In genomic region chr13:45718992-45719391, GRCh38 we compare ENCODE assay signal across 24 cellular contexts. TPM values are rescaled to one million over a fixed set of nuclear protein-coding genes. Genes with fewer than 3 reads are reported as not detected.
DNase-seq lines count a peak whose midpoint lies in the region; ATAC-seq, FAIRE-seq and TF ChIP-seq lines count a peak whose summit lies in the region.
"Had no signal": no experiment of that assay in that cellular context is flagged by ENCODE, and none has a peak within 500 bp of the region (broad histone marks: within the 10 kb centered on the region; RNA-seq: fewer than 3 reads in every experiment).

No MANE protein-coding gene starts in this region.

- no peaks in the 10 kb centered on the region for H3K36me3 Mint-ChIP-seq in astrocyte (ENCODE audit: low read depth, unreplicated experiment)
- H3K36me3 Mint-ChIP-seq in neural progenitor cell, result no peaks in the 10 kb centered on the region
- no peaks in the 10 kb centered on the region for H3K36me3 Mint-ChIP-seq in activated CD8-positive, alpha-beta T cell treated with anti-CD3 and anti-CD28 coated beads for 36 hours (ENCODE audit: low read depth)
- no peaks in the 10 kb centered on the region for H3K36me3 Mint-ChIP-seq in activated naive CD8-positive, alpha-beta T cell treated with anti-CD3 and anti-CD28 coated beads for 36 hours
- H3K36me3 Mint-ChIP-seq: CD4-positive, alpha-beta memory T cell; T-cell had no signal

- H3K4me3 ChIP-seq in BLaER1 (no peak overlapping the region), astrocyte (ENCODE audit: insufficient read depth, low read depth, low read length) (no peak overlapping the region), fibroblast of pulmonary artery (replicated peaks; ENCODE audit: low read depth, low read length) (no peak overlapping the region), neural progenitor cell (no peak overlapping the region), small intestine (ENCODE audit: low read depth in 1 of 2, low read length in 2 of 2) (no peak overlapping the region)
- H3K4me3 ChIP-seq: heart left ventricle, thyroid gland had no signal

- H3K27me3 ChIP-seq in BLaER1, result no peaks in the 10 kb centered on the region
- no peaks in the 10 kb centered on the region for H3K27me3 ChIP-seq in astrocyte (ENCODE audit: insufficient read depth, low read length)
- no peaks in the 10 kb centered on the region for H3K27me3 ChIP-seq in neural progenitor cell
- H3K27me3 ChIP-seq in small intestine (ENCODE audit: control insufficient read depth in 2 of 2, insufficient read depth in 2 of 2, low read length in 2 of 2), result no peaks in the 10 kb centered on the region
- H3K27me3 ChIP-seq: thyroid gland had no signal

- H3K4me3 Mint-ChIP-seq in astrocyte (ENCODE audit: unreplicated experiment) (no peak overlapping the region), neural progenitor cell (no peak overlapping the region)
- H3K4me3 Mint-ChIP-seq in activated CD8-positive, alpha-beta T cell treated with anti-CD3 and anti-CD28 coated beads for 36 hours, result no peak overlapping the region
- H3K4me3 Mint-ChIP-seq in activated naive CD8-positive, alpha-beta T cell treated with anti-CD3 and anti-CD28 coated beads for 36 hours, result no peak overlapping the region
- H3K4me3 Mint-ChIP-seq: activated CD4-positive, alpha-beta T cell treated with anti-CD3 and anti-CD28 coated beads, Interleukin-2, amount 10 ng/mL, durations not matched to agents 24 days and 14 days; activated naive CD8-positive, alpha-beta T cell treated with anti-CD3 and anti-CD28 coated beads, Interleukin-2, amount 50 U/mL, for 24 hours; CD4-positive, alpha-beta memory T cell; H9; T-cell had no signal

- no peak overlapping the region for H3K27ac Mint-ChIP-seq in astrocyte (ENCODE audit: unreplicated experiment)
- no peak overlapping the region for H3K27ac Mint-ChIP-seq in neural progenitor cell
- H3K27ac Mint-ChIP-seq in activated CD8-positive, alpha-beta T cell treated with anti-CD3 and anti-CD28 coated beads for 36 hours, result no peak overlapping the region
- H3K27ac Mint-ChIP-seq in activated naive CD8-positive, alpha-beta T cell treated with anti-CD3 and anti-CD28 coated beads for 36 hours, result no peak overlapping the region
- H3K27ac Mint-ChIP-seq: activated CD4-positive, alpha-beta T cell treated with anti-CD3 and anti-CD28 coated beads, Interleukin-2, amount 10 ng/mL, durations not matched to agents 24 days and 14 days; activated naive CD8-positive, alpha-beta T cell treated with anti-CD3 and anti-CD28 coated beads, Interleukin-2, amount 50 U/mL, for 24 hours; T-cell had no signal

- H3K27me3 Mint-ChIP-seq in astrocyte (ENCODE audit: low read depth, unreplicated experiment) (peaks cover 2% of the 10 kb centered on the region), neural progenitor cell (ENCODE audit: insufficient read depth, low read depth) (no peaks in the 10 kb centered on the region)
- peaks cover 3% of the 10 kb centered on the region for H3K27me3 Mint-ChIP-seq in activated CD8-positive, alpha-beta T cell treated with anti-CD3 and anti-CD28 coated beads for 36 hours
- no peaks in the 10 kb centered on the region for H3K27me3 Mint-ChIP-seq in activated naive CD8-positive, alpha-beta T cell treated with anti-CD3 and anti-CD28 coated beads for 36 hours
- H3K27me3 Mint-ChIP-seq: activated naive CD8-positive, alpha-beta T cell treated with anti-CD3 and anti-CD28 coated beads, Interleukin-2, amount 50 U/mL, for 24 hours had no signal

- TF ChIP-seq CTCF in astrocyte (IDR thresholded peaks at IDR 0.05; ENCODE audit: insufficient read depth, low read depth, low read length), result no peak
- no peak for TF ChIP-seq CTCF in fibroblast of pulmonary artery (IDR thresholded peaks at IDR 0.05; ENCODE audit: low read length, missing control alignments)
- TF ChIP-seq CTCF in neural progenitor cell (IDR thresholded peaks at IDR 0.05), result no peak
- TF ChIP-seq CTCF in activated CD8-positive, alpha-beta T cell treated with anti-CD3 and anti-CD28 coated beads for 36 hours (IDR thresholded peaks at IDR 0.05), result no peak

- H4K20me1 ChIP-seq in BLaER1 (no peaks in the 10 kb centered on the region), astrocyte (ENCODE audit: insufficient read depth, low read length) (no peaks in the 10 kb centered on the region), neural progenitor cell (ENCODE audit: low read depth) (no peaks in the 10 kb centered on the region)

- ATAC-seq in activated CD8-positive, alpha-beta T cell treated with anti-CD3 and anti-CD28 coated beads for 36 hours, result no peak
- ATAC-seq: activated naive CD8-positive, alpha-beta T cell treated with anti-CD3 and anti-CD28 coated beads, Interleukin-2, amount 50 U/mL, for 24 hours; esophagus mucosa; heart left ventricle; right cardiac atrium; T-cell had no signal

- H3K4me2 ChIP-seq in BLaER1 (peak overlapping the region; percentile 25), astrocyte (ENCODE audit: low read length) (peak overlapping the region; percentile 8), neural progenitor cell (no peak overlapping the region)

- CTCF ChIA-PET in activated CD8-positive, alpha-beta T cell treated with anti-CD3 and anti-CD28 coated beads for 36 hours (lab: Charles Lee), result interaction anchor here (1.5 to 2.6 kb wide), 2 partner anchors 13 to 17 kb away, joined by 3 to 9 read pairs; partner anchors contain the start of gene CBY2

- H3F3A ChIP-seq in neural progenitor cell (ENCODE audit: low read depth), result peaks cover 16% of the 10 kb centered on the region

- intact Hi-C loops in activated CD8-positive, alpha-beta T cell treated with anti-CD3 and anti-CD28 coated beads for 36 hours (cut with micrococcal nuclease), result loop anchor here (10.0 kb wide), 1 partner anchor 204 kb away; no protein-coding TSS in a partner anchor

- no peaks in the 10 kb centered on the region for H3K36me3 ChIP-seq in BLaER1
- no peaks in the 10 kb centered on the region for H3K36me3 ChIP-seq in astrocyte (ENCODE audit: insufficient read depth, low read length)
- H3K36me3 ChIP-seq in neural progenitor cell, result no peaks in the 10 kb centered on the region
- H3K36me3 ChIP-seq in small intestine (ENCODE audit: control insufficient read depth in 2 of 2, insufficient read depth in 2 of 2, low read length in 2 of 2), result no peaks in the 10 kb centered on the region
- H3K36me3 ChIP-seq: heart left ventricle, thyroid gland had no signal

- H3K9ac ChIP-seq in BLaER1, result no peak overlapping the region
- H3K9ac ChIP-seq in astrocyte (ENCODE audit: low read length), result no peak overlapping the region
- H3K9ac ChIP-seq in neural progenitor cell, result no peak overlapping the region

- no peak overlapping the region; the same call in 1 of the 2 replicates for H3K27ac ChIP-seq in BLaER1
- no peak overlapping the region for H3K27ac ChIP-seq in astrocyte (ENCODE audit: low read depth, low read length)
- H3K27ac ChIP-seq in neural progenitor cell, result no peak overlapping the region
- no peak overlapping the region for H3K27ac ChIP-seq in small intestine (ENCODE audit: low read depth in 1 of 2, low read length in 1 of 2)
- H3K27ac ChIP-seq: heart left ventricle, thyroid gland had no signal

- H3K79me2 ChIP-seq in astrocyte (ENCODE audit: insufficient read depth, low read length) (no peaks in the 10 kb centered on the region), neural progenitor cell (ENCODE audit: low read depth) (no peaks in the 10 kb centered on the region)

- peak; percentile 23 for DNase-seq in astrocyte (ENCODE audit: low read depth)
- DNase-seq in fibroblast of pulmonary artery (ENCODE audit: low read depth), result peak; percentile 14
- peak; percentile 30 for DNase-seq in neural progenitor cell (ENCODE audit: low spot score)
- no peak for DNase-seq in activated CD8-positive, alpha-beta T cell treated with anti-CD3 and anti-CD28 coated beads for 36 hours
- no peak for DNase-seq in activated naive CD4-positive, alpha-beta T cell treated with anti-CD3 and anti-CD28 coated beads, Interleukin-2, amount 50 U/mL, for 16 hours
- DNase-seq in activated naive CD8-positive, alpha-beta T cell treated with anti-CD3 and anti-CD28 coated beads for 36 hours, result no peak
- DNase-seq in small intestine, result no peak
- DNase-seq: ACHN; activated CD4-positive, alpha-beta T cell treated with anti-CD3 and anti-CD28 coated beads, Interleukin-2, amount 10 ng/mL, durations not matched to agents 24 days and 14 days; activated CD8-positive, alpha-beta memory T cell treated with anti-CD3 and anti-CD28 coated beads, Interleukin-2, amount 50 U/mL, for 4 hours; activated naive CD8-positive, alpha-beta T cell treated with anti-CD3 and anti-CD28 coated beads, Interleukin-2, amount 50 U/mL, for 24 hours; CD4-positive, alpha-beta memory T cell; DMS79; H9; heart left ventricle; NCI-H187 treated with DMSO at 0.1 percent for 48 hours; NCI-H345; nucleus accumbens; right cardiac atrium; T-cell; thyroid gland had no signal

- H2AFZ ChIP-seq in astrocyte (ENCODE audit: low read depth, low read length) (no peak overlapping the region), neural progenitor cell (replicated peaks) (no peak overlapping the region)

- H3K4me1 ChIP-seq in BLaER1 (peaks cover 47% of the 10 kb centered on the region), astrocyte (ENCODE audit: insufficient read depth, low read length) (no peaks in the 10 kb centered on the region), neural progenitor cell (peaks cover 24% of the 10 kb centered on the region), small intestine (ENCODE audit: control insufficient read depth in 2 of 2, insufficient read depth in 1 of 2, low read depth in 1 of 2, low read length in 1 of 2) (no peaks in the 10 kb centered on the region)
- H3K4me1 ChIP-seq: heart left ventricle, thyroid gland had no signal

- WGBS in small intestine, 3 donors, result 64 to 86% (median 70%) methylated on average over 1 of the region's 1 CpG

- H3K9me3 ChIP-seq in BLaER1 (no peaks in the 10 kb centered on the region), astrocyte (ENCODE audit: insufficient read depth, low read depth, low read length) (no peaks in the 10 kb centered on the region), neural progenitor cell (ENCODE audit: low read depth) (no peaks in the 10 kb centered on the region), small intestine (ENCODE audit: control insufficient read depth, low read depth) (no peaks in the 10 kb centered on the region)
- H3K9me3 ChIP-seq: heart left ventricle, thyroid gland had no signal

- FAIRE-seq in astrocyte (lab: Jason Lieb, UNC) (no peak), small intestine (lab: Jason Lieb, UNC) (no peak)

- POLR2A ChIA-PET in activated CD8-positive, alpha-beta T cell treated with anti-CD3 and anti-CD28 coated beads for 36 hours (lab: Charles Lee), result no interaction called here

- no peaks in the 10 kb centered on the region for H3K9me3 Mint-ChIP-seq in astrocyte (ENCODE audit: unreplicated experiment)
- no peaks in the 10 kb centered on the region for H3K9me3 Mint-ChIP-seq in neural progenitor cell
- no peaks in the 10 kb centered on the region for H3K9me3 Mint-ChIP-seq in activated CD8-positive, alpha-beta T cell treated with anti-CD3 and anti-CD28 coated beads for 36 hours
- H3K9me3 Mint-ChIP-seq in activated naive CD8-positive, alpha-beta T cell treated with anti-CD3 and anti-CD28 coated beads for 36 hours, result no peaks in the 10 kb centered on the region
- H3K9me3 Mint-ChIP-seq: activated CD4-positive, alpha-beta T cell treated with anti-CD3 and anti-CD28 coated beads, Interleukin-2, amount 10 ng/mL, durations not matched to agents 24 days and 14 days; activated naive CD8-positive, alpha-beta T cell treated with anti-CD3 and anti-CD28 coated beads, Interleukin-2, amount 50 U/mL, for 24 hours; CD4-positive, alpha-beta memory T cell; H9; T-cell had no signal

- H3K4me1 Mint-ChIP-seq in astrocyte (ENCODE audit: low read depth, unreplicated experiment), result peaks cover 9% of the 10 kb centered on the region
- H3K4me1 Mint-ChIP-seq in neural progenitor cell, result peaks cover 19% of the 10 kb centered on the region
- no peaks in the 10 kb centered on the region for H3K4me1 Mint-ChIP-seq in activated CD8-positive, alpha-beta T cell treated with anti-CD3 and anti-CD28 coated beads for 36 hours (ENCODE audit: low read depth)
- H3K4me1 Mint-ChIP-seq in activated naive CD8-positive, alpha-beta T cell treated with anti-CD3 and anti-CD28 coated beads for 36 hours, result no peaks in the 10 kb centered on the region
- H3K4me1 Mint-ChIP-seq: activated CD4-positive, alpha-beta T cell treated with anti-CD3 and anti-CD28 coated beads, Interleukin-2, amount 10 ng/mL, durations not matched to agents 24 days and 14 days; activated naive CD8-positive, alpha-beta T cell treated with anti-CD3 and anti-CD28 coated beads, Interleukin-2, amount 50 U/mL, for 24 hours; CD4-positive, alpha-beta memory T cell; T-cell had no signal

RNA-seq across cellular contexts. Expression of gene CBY2, which starts 16.9 kb away (rescaled TPM):
- not detected in 2 replicates for total RNA-seq in astrocyte
- 0.31 TPM in 1 of 2 replicates, not detected in the other for total RNA-seq in neural progenitor cell (ENCODE audit: low replicate concordance)
- not detected for total RNA-seq in activated CD8-positive, alpha-beta T cell treated with anti-CD3 and anti-CD28 coated beads for 36 hours
- total RNA-seq in activated naive CD8-positive, alpha-beta T cell treated with anti-CD3 and anti-CD28 coated beads for 36 hours, result not detected
- polyA plus RNA-seq in small intestine, result not detected
- total RNA-seq: activated CD4-positive, alpha-beta T cell treated with anti-CD3 and anti-CD28 coated beads, Interleukin-2, amount 10 ng/mL, durations not matched to agents 24 days and 14 days; H9; heart left ventricle; liver; right cardiac atrium had no signal
- polyA plus RNA-seq: heart left ventricle, liver, right cardiac atrium had no signal

Comparison
In these comparisons a context has a peak if more than half of its experiments do, and no peak if none do; other contexts are left out.
1. DNase-seq: peak in astrocyte (single experiment), fibroblast of pulmonary artery (single experiment) and neural progenitor cell (single experiment); none in activated CD8-positive, alpha-beta T cell treated with anti-CD3 and anti-CD28 coated beads for 36 hours (single experiment), activated naive CD4-positive, alpha-beta T cell treated with anti-CD3 and anti-CD28 coated beads, Interleukin-2, amount 50 U/mL, for 16 hours (single experiment), activated naive CD8-positive, alpha-beta T cell treated with anti-CD3 and anti-CD28 coated beads for 36 hours (single experiment) and small intestine (single experiment).